Comparison of ENCODE assay signal across 9 cellular contexts in the genomic region with DNA sequence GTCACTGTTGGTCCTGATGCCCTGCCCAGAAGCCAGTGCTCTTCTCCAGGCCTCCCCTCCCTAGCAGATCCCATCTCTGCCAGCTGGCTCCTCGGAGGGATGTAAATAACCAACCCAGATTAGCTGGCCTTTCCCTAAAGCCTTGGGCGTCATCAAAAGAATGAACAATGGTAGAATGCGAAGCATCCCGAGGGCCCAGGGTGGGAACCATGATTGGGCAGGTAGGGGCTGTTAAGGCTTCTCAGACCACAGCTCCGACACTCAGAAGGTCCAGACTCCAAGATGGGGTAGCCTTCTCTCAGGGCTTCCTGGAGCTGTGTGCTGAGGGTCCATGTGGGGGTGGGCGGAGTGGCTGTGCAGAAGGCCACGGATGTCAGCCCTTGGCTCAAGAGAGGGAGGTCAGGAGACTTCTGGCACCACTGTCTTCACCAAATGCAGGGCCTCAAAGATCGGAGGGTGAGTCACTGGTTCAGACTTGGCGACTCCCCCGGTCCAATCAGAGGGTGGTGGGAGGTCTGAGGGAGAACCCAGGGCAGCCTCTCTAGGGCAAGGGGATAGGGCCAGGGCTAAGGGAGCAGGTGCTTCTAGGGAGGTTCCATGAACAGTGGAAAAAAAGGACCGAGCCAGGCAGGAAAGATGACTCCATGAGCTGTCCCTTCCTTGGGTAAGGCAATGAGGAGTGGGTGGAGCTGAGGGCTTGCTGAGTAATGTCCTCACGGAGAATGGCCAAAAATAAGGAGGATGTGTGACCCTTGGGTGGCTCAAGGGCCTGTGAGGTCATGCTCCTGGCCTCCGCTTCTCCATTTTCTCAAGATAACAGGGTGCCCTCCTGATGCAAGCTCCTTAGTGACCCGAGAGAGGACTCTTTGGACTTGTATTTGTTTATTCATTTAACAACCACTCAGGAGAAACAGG. TPM values are rescaled to one million over a fixed set of nuclear protein-coding genes. Genes with fewer than 3 reads are reported as not detected.
DNase-seq lines count a peak whose midpoint lies in the region; ATAC-seq and TF ChIP-seq lines count a peak whose summit lies in the region.
"Had no signal": no experiment of that assay in that cellular context is flagged by ENCODE, and none has a peak within 500 bp of the region (broad histone marks: within the 10 kb centered on the region; RNA-seq: fewer than 3 reads in every experiment).

No MANE protein-coding gene starts in this region.

- H3K4me1 Mint-ChIP-seq in osteocyte (ENCODE audit: unreplicated experiment) = peaks cover 54% of the 10 kb centered on the region

- H4K20me1 ChIP-seq in PC-3 (ENCODE audit: low read length) (no peaks in the 10 kb centered on the region), MM.1S (ENCODE audit: insufficient read depth, low read length) (no peaks in the 10 kb centered on the region)

- H3K9me2 ChIP-seq in PC-3 (replicated peaks; ENCODE audit: low read length) (no peaks in the 10 kb centered on the region), MM.1S (replicated peaks; ENCODE audit: insufficient read depth, low read length) (no peaks in the 10 kb centered on the region)

- H3K4me3 ChIP-seq in PC-3 (ENCODE audit: low read length) = no peak overlapping the region
- no peak overlapping the region for H3K4me3 ChIP-seq in MM.1S (ENCODE audit: low read length)

- peak overlapping the region; percentile 34 for H3K27ac Mint-ChIP-seq in osteocyte (ENCODE audit: unreplicated experiment)

- H3K27me3 Mint-ChIP-seq in osteocyte (ENCODE audit: unreplicated experiment) = no peaks in the 10 kb centered on the region

- H3K4me1 ChIP-seq in PC-3 (ENCODE audit: insufficient read depth, low read length) (peaks cover 36% of the 10 kb centered on the region), MM.1S (ENCODE audit: low read length) (peaks cover 15% of the 10 kb centered on the region)

- no peak overlapping the region for H3K4me3 Mint-ChIP-seq in osteocyte (ENCODE audit: unreplicated experiment)

- intact Hi-C loops in PC-3 (cut with micrococcal nuclease) = no loop called here

- TF ChIP-seq POLR2A in erythroblast (IDR thresholded peaks at IDR 0.05; ENCODE audit: low read length) = peak; percentile 52

- ATAC-seq in PC-3 (peak; percentile 13; the same call in 1 of the 2 replicates), GM19023 (IDR thresholded peaks at IDR 0.05; ENCODE audit: unreplicated experiment) (no peak), GM18520 (IDR thresholded peaks at IDR 0.05; ENCODE audit: unreplicated experiment) (no peak)

- H3K4me2 ChIP-seq in PC-3 (ENCODE audit: low read length) = 0 out of 2 replicates have a peak overlapping the region, but pooled peaks have one; percentile 1
- H3K4me2 ChIP-seq in MM.1S (ENCODE audit: low read depth, low read length) = no peak overlapping the region

- CTCF ChIA-PET in PC-3 (lab: Charles Lee) = interaction anchor here (1.0 kb wide), 1 partner anchor 162 kb away, joined by 3 read pairs; a partner anchor contains a TSS

- H3K79me2 ChIP-seq in PC-3 (ENCODE audit: low read length) (no peaks in the 10 kb centered on the region), MM.1S (ENCODE audit: low read length) (no peaks in the 10 kb centered on the region)

- no peaks in the 10 kb centered on the region for H3F3A ChIP-seq in PC-3 (ENCODE audit: low read length, unreplicated experiment)
- no peaks in the 10 kb centered on the region for H3F3A ChIP-seq in MM.1S (ENCODE audit: insufficient read depth, low read length)

- DNase-seq in EH (ENCODE audit: low read depth) = peak; percentile 86
- DNase-seq in PC-3 = peak; percentile 44
- peak; percentile 45 to 62 for DNase-seq in erythroblast (lab: John Stamatoyannopoulos, UW)
- DNase-seq in osteocyte (ENCODE audit: extremely low spot score, unreplicated experiment) = peak; percentile 70
- no peak for DNase-seq in activated effector memory CD4-positive, alpha-beta T cell treated with Interleukin-2 at 50 U/mL for 16 hours
- no peak for DNase-seq in MM.1S

- POLR2A ChIA-PET in PC-3 (lab: Charles Lee; ENCODE audit: unreplicated experiment) = no interaction called here

- no peaks in the 10 kb centered on the region for H3K36me3 Mint-ChIP-seq in osteocyte (ENCODE audit: unreplicated experiment)

- H3K27me3 ChIP-seq in PC-3 (ENCODE audit: low read length) (no peaks in the 10 kb centered on the region), MM.1S (replicated peaks; ENCODE audit: insufficient read depth, low read length) (no peaks in the 10 kb centered on the region)

- H3K9ac ChIP-seq in PC-3 (ENCODE audit: low read length) (no peak overlapping the region), MM.1S (ENCODE audit: low read length) (no peak overlapping the region)

- H2AFZ ChIP-seq in PC-3 (ENCODE audit: low read length) (no peak overlapping the region), MM.1S (ENCODE audit: low read length) (no peak overlapping the region)

- H3K27ac ChIP-seq in PC-3 (ENCODE audit: low read length) (0 out of 2 replicates have a peak overlapping the region, but pooled peaks have one; percentile 7), MM.1S (ENCODE audit: low read length) (no peak overlapping the region)

- BruUV-seq in PC-3 (replicated peaks; lab: Mats Ljungman, UMichigan) = no TSS peak

- TF ChIP-seq CTCF in PC-3 (conservative IDR thresholded peaks at IDR 0.05; ENCODE audit: low read depth, low read length) = no peak
- TF ChIP-seq CTCF in osteocyte (IDR thresholded peaks at IDR 0.05) = no peak
- TF ChIP-seq CTCF in MM.1S (IDR thresholded peaks at IDR 0.05; ENCODE audit: low read length) = no peak

- no peaks in the 10 kb centered on the region for H3K9me3 Mint-ChIP-seq in osteocyte (ENCODE audit: unreplicated experiment)

- H3K9me3 ChIP-seq in PC-3 (ENCODE audit: low read length) (no peaks in the 10 kb centered on the region), MM.1S (replicated peaks; ENCODE audit: insufficient read depth, low read length) (no peaks in the 10 kb centered on the region)

- H3K36me3 ChIP-seq in PC-3 (ENCODE audit: low read depth, low read length) = no peaks in the 10 kb centered on the region
- no peaks in the 10 kb centered on the region for H3K36me3 ChIP-seq in MM.1S (replicated peaks; ENCODE audit: insufficient read depth, low read length)

RNA-seq across cellular contexts. Expression of a gene that starts 58.4 kb away (rescaled TPM):
- total RNA-seq in PC-3 (2014; rRNA removed) (not detected in 2 replicates), osteocyte (not detected in 2 replicates)
- total RNA-seq: activated CD8-positive, alpha-beta memory T cell treated with anti-CD3 and anti-CD28 coated beads for 36 hours had no signal

Comparison
In these comparisons a context has a peak if more than half of its experiments do, and no peak if none do; other contexts are left out.
1. DNase-seq: peak in EH (single experiment), PC-3 (single experiment), erythroblast (2 of 2) and osteocyte (single experiment); none in activated effector memory CD4-positive, alpha-beta T cell treated with Interleukin-2 at 50 U/mL for 16 hours (single experiment) and MM.1S (single experiment).